Comparison of ENCODE assay signal across 11 cellular contexts in genomic region chr19:40896843-40897789, GRCh38. TPM values are rescaled to one million over a fixed set of nuclear protein-coding genes. Genes with fewer than 3 reads are reported as not detected.
DNase-seq lines count a peak whose midpoint lies in the region; ATAC-seq and TF ChIP-seq lines count a peak whose summit lies in the region.
"Not testable (repeated sequence)": the region's sequence is repeated elsewhere in the genome, so short reads cannot be mapped to it uniquely, and the experiment has no call there.
"Had no signal": no experiment of that assay in that cellular context is flagged by ENCODE, and none has a peak within 500 bp of the region (broad histone marks: within the 10 kb centered on the region; RNA-seq: fewer than 3 reads in every experiment).

No MANE protein-coding gene starts in this region.

- H3K27me3 ChIP-seq in MG63; PC-3 (ENCODE audit: low read length): not testable (repeated sequence)

- not testable (repeated sequence) for H3F3A ChIP-seq in PC-3 (ENCODE audit: low read length, unreplicated experiment)

- not testable (repeated sequence) for H3K36me3 ChIP-seq in HEK293 (ENCODE audit: control insufficient read depth in 2 of 2, insufficient read depth in 1 of 2, low read length in 2 of 2); MG63; PC-3 (ENCODE audit: low read depth, low read length)

- POLR2A ChIA-PET in HEK293 (lab: Yijun Ruan, JAX); PC-3 (lab: Charles Lee; ENCODE audit: unreplicated experiment); MCF 10A (lab: Yijun Ruan, JAX): not testable (repeated sequence)

- not testable (repeated sequence) for H3K27ac Mint-ChIP-seq in MCF 10A (ENCODE audit: low read depth, unreplicated experiment)

- not testable (repeated sequence) for TF ChIP-seq CTCF in AG10803 (conservative IDR thresholded peaks at IDR 0.05; ENCODE audit: low read length); HEK293 (tag by site-specific recombination; IDR thresholded peaks at IDR 0.05); PC-3 (conservative IDR thresholded peaks at IDR 0.05; ENCODE audit: low read depth, low read length); VCaP (conservative IDR thresholded peaks at IDR 0.05); MCF 10A (IDR thresholded peaks at IDR 0.05; ENCODE audit: unreplicated experiment)

- H3K4me2 ChIP-seq in PC-3 (ENCODE audit: low read length), result peak overlapping the region; percentile 39; the same call in 1 of the 2 replicates

- not testable (repeated sequence) for BruUV-seq in PC-3 (replicated peaks; lab: Mats Ljungman, UMichigan); MCF 10A (replicated peaks; lab: Mats Ljungman, UMichigan)

- not testable (repeated sequence) for H3K4me3 Mint-ChIP-seq in MCF 10A (ENCODE audit: unreplicated experiment)

- H3K9me3 Mint-ChIP-seq in MCF 10A (ENCODE audit: unreplicated experiment), result not testable (repeated sequence)

- intact Hi-C loops in PC-3 (cut with micrococcal nuclease); MCF 10A (cut with micrococcal nuclease): not testable (repeated sequence)

- CTCF ChIA-PET in HEK293 (lab: Yijun Ruan, JAX), result interaction anchor here (0.7 kb wide), 2 partner anchors 12 to 37 kb away, joined by 3 read pairs; no protein-coding TSS in a partner anchor
- CTCF ChIA-PET in PC-3 (lab: Charles Lee); MCF 10A (lab: Yijun Ruan, JAX): not testable (repeated sequence)

- peaks cover 62% of the 10 kb centered on the region for H3K27me3 Mint-ChIP-seq in MCF 10A (ENCODE audit: insufficient read depth, unreplicated experiment)

- H3K27ac ChIP-seq in HEK293 (ENCODE audit: extremely low read depth, low read depth, low read length), result peak overlapping the region; percentile 17; the same call in 1 of the 2 replicates
- H3K27ac ChIP-seq in PC-3 (ENCODE audit: low read length), result peak overlapping the region; percentile 44; the same call in 1 of the 2 replicates
- H3K27ac ChIP-seq in VCaP, result peak overlapping the region; percentile 32; the same call in 1 of the 2 replicates

- peak; percentile 8 for DNase-seq in AG10803 (ENCODE audit: low read depth)
- DNase-seq in MG63, result peak; percentile 49
- DNase-seq in PC-3, result peak; percentile 75
- peak; percentile 73 for DNase-seq in MCF 10A (ENCODE audit: unreplicated experiment)
- DNase-seq in left lobe of liver (ENCODE audit: low spot score); stimulated activated naive CD8-positive, alpha-beta T cell treated with anti-CD3 and anti-CD28 coated beads, Interleukin-15, Interleukin-2, amounts not matched to agents 100 U/mL and 50 U/mL, for 24 hours: not testable (repeated sequence)

- not testable (repeated sequence) for H3K4me1 ChIP-seq in HEK293 (ENCODE audit: control insufficient read depth, insufficient read depth, low read length)
- H3K4me1 ChIP-seq in PC-3 (ENCODE audit: insufficient read depth, low read length), result peaks cover 14% of the 10 kb centered on the region; the same call in 1 of the 2 replicates

- not testable (repeated sequence) for H3K9me3 ChIP-seq in HEK293 (ENCODE audit: control insufficient read depth, insufficient read depth, low read depth, low read length); MG63; PC-3 (ENCODE audit: low read length)

- not testable (repeated sequence) for H3K36me3 Mint-ChIP-seq in MCF 10A (ENCODE audit: insufficient read depth, unreplicated experiment)

- not testable (repeated sequence) for H2AFZ ChIP-seq in PC-3 (ENCODE audit: low read length)

- ATAC-seq in PC-3, result peak; percentile 48
- ATAC-seq in left lobe of liver, result peak; percentile 88
- peak; percentile 52 for ATAC-seq in stimulated activated naive CD8-positive, alpha-beta T cell treated with anti-CD3 and anti-CD28 coated beads, Interleukin-15, Interleukin-2, amounts not matched to agents 100 U/mL and 50 U/mL, for 24 hours

- not testable (repeated sequence) for H3K9ac ChIP-seq in PC-3 (ENCODE audit: low read length)

- H4K20me1 ChIP-seq in PC-3 (ENCODE audit: low read length), result not testable (repeated sequence)

- not testable (repeated sequence) for H3K9me2 ChIP-seq in PC-3 (replicated peaks; ENCODE audit: low read length)

- not testable (repeated sequence) for H3K4me1 Mint-ChIP-seq in MCF 10A (ENCODE audit: insufficient read depth, unreplicated experiment)

- not testable (repeated sequence) for H3K79me2 ChIP-seq in PC-3 (ENCODE audit: low read length)

- H3K4me3 ChIP-seq in AG10803 (ENCODE audit: low read length); HEK293 (ENCODE audit: low read depth, low read length); MG63; PC-3 (ENCODE audit: low read length): not testable (repeated sequence)

TF ChIP-seq in HEK293, 187 proteins besides CTCF, POLR2A, EP300 and RAD21 (continues in another document):
- 0 out of 2 replicates have a peak, but pooled peaks have one; percentile 32 for TF ChIP-seq PATZ1 (tag by site-specific recombination; IDR thresholded peaks at IDR 0.05)
- TF ChIP-seq ZNF843 (tag by site-specific recombination; IDR thresholded peaks at IDR 0.05), result peak; percentile 68; the same call in 1 of the 2 replicates
- peak; percentile 43; the same call in 1 of the 2 replicates for TF ChIP-seq ZNF600 (tag by site-specific recombination; IDR thresholded peaks at IDR 0.05)
- peak; percentile 52; the same call in 1 of the 2 replicates for TF ChIP-seq ZFHX2 (tag by site-specific recombination; conservative IDR thresholded peaks at IDR 0.05)
- TF ChIP-seq ZNF624 (tag by site-specific recombination; IDR thresholded peaks at IDR 0.05), result 0 out of 2 replicates have a peak, but pooled peaks have one; percentile 11
- peak; percentile 50; the same call in 1 of the 2 replicates for TF ChIP-seq ZBTB48 (tag by site-specific recombination; IDR thresholded peaks at IDR 0.05)
- TF ChIP-seq ZNF664 (tag by site-specific recombination; IDR thresholded peaks at IDR 0.05), result peak; percentile 43; the same call in 1 of the 2 replicates
- peak; percentile 62 for TF ChIP-seq SP7 (tag by site-specific recombination; IDR thresholded peaks at IDR 0.05)
- TF ChIP-seq, protein P1, sequence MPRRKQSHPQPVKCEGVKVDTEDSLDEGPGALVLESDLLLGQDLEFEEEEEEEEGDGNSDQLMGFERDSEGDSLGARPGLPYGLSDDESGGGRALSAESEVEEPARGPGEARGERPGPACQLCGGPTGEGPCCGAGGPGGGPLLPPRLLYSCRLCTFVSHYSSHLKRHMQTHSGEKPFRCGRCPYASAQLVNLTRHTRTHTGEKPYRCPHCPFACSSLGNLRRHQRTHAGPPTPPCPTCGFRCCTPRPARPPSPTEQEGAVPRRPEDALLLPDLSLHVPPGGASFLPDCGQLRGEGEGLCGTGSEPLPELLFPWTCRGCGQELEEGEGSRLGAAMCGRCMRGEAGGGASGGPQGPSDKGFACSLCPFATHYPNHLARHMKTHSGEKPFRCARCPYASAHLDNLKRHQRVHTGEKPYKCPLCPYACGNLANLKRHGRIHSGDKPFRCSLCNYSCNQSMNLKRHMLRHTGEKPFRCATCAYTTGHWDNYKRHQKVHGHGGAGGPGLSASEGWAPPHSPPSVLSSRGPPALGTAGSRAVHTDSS (tag by site-specific recombination; IDR thresholded peaks at IDR 0.05), result 0 out of 2 replicates have a peak, but pooled peaks have one; percentile 42
- TF ChIP-seq ZNF558 (tag by site-specific recombination; IDR thresholded peaks at IDR 0.05), result peak; percentile 88; the same call in 1 of the 2 replicates
- peak; percentile 84; the same call in 1 of the 2 replicates for TF ChIP-seq ZNF10 (tag by site-specific recombination; IDR thresholded peaks at IDR 0.05)
- TF ChIP-seq ZNF580 (tag by site-specific recombination; IDR thresholded peaks at IDR 0.05), result peak; percentile 72; the same call in 1 of the 2 replicates
- 0 out of 2 replicates have a peak, but pooled peaks have one; percentile 14 for TF ChIP-seq ZNF169 (tag by site-specific recombination; IDR thresholded peaks at IDR 0.05)
- TF ChIP-seq ZNF530 (tag by site-specific recombination; IDR thresholded peaks at IDR 0.05; ENCODE audit: low read depth), result 0 out of 2 replicates have a peak, but pooled peaks have one; percentile 39
- TF ChIP-seq ZNF548 (tag by site-specific recombination; IDR thresholded peaks at IDR 0.05), result peak; percentile 7
- TF ChIP-seq FEZF1 (tag by site-specific recombination; IDR thresholded peaks at IDR 0.05), result peak; percentile 78
- 0 out of 2 replicates have a peak, but pooled peaks have one; percentile 21 for TF ChIP-seq ZNF112 (tag by site-specific recombination; IDR thresholded peaks at IDR 0.05)

RNA-seq across cellular contexts. Expression of gene CYP2A7, which starts 15.1 kb away (rescaled TPM):
- total RNA-seq in MG63 (2014; rRNA removed; shearing (Covaris generic); ENCODE audit: low replicate concordance), result not detected in 2 replicates
- total RNA-seq in PC-3 (2014; rRNA removed) (not detected in 2 replicates), MCF 10A (2022) (not detected in 2 replicates), left lobe of liver (485 TPM)
- total RNA-seq: GM12878, H7, T-cell had no signal

RNA-seq across cellular contexts. Expression of gene CYP2A6, which starts 46.9 kb away (rescaled TPM):
- total RNA-seq in MG63 (2014; rRNA removed; shearing (Covaris generic); ENCODE audit: low replicate concordance), result not detected in 2 replicates
- total RNA-seq in PC-3 (2014; rRNA removed) (not detected in 2 replicates), MCF 10A (2022) (not detected in 2 replicates), left lobe of liver (2,152 TPM)
- total RNA-seq: H7 had no signal

Comparison
In these comparisons a context has a peak if more than half of its experiments do, and no peak if none do; other contexts are left out.
1. RNA of gene CYP2A7, which starts 15.1 kb away (total RNA-seq): 485 TPM in left lobe of liver (single experiment); not detected in MG63, not detected in PC-3 and not detected in MCF 10A; every median in the first group is over 100 times any median in the second.
2. RNA of gene CYP2A6, which starts 46.9 kb away (total RNA-seq): 2,152 TPM in left lobe of liver (single experiment); not detected in MG63, not detected in PC-3 and not detected in MCF 10A; every median in the first group is over 1,000 times any median in the second.
3. Peak in every context shown above with its lines, with median percentiles within 50 percentile points of each other: H3K27ac ChIP-seq and ATAC-seq.